Comparison of ENCODE assay signal across 20 cellular contexts in the genomic region with DNA sequence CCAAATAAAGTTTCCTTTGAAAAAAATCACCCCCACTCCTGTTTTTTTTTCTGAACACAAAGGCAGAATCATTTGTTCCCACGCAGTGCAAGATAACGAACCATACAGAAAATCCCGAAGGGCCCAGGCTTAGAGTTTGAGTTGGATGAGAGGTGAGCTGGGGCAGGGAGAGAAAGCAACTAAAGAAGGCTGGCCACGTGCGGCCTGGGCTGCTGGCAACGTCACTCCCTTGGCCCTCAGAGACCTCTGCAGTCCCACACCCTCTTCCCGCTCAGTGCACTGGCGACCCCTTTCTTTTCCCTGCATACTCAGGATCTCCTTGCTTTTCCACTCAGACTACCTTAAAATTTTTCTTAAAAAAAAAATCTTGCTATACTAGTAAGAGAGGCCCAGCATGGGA. TPM values are rescaled to one million over a fixed set of nuclear protein-coding genes. Genes with fewer than 3 reads are reported as not detected.
DNase-seq lines count a peak whose midpoint lies in the region; ATAC-seq and TF ChIP-seq lines count a peak whose summit lies in the region.
"Had no signal": no experiment of that assay in that cellular context is flagged by ENCODE, and none has a peak within 500 bp of the region (broad histone marks: within the 10 kb centered on the region; RNA-seq: fewer than 3 reads in every experiment).

No MANE protein-coding gene starts in this region.

- 36 to 46% methylated on average over 8 of the region's 8 CpGs for WGBS in heart right ventricle, 2 donors

- TF ChIP-seq CTCF in heart right ventricle (IDR thresholded peaks at IDR 0.05) (peak in 1 of 9 donors; percentile 30), right atrium auricular region (IDR thresholded peaks at IDR 0.05) (no peak), RWPE1 (conservative IDR thresholded peaks at IDR 0.05; ENCODE audit: low read depth) (no peak)

- H3K4me1 Mint-ChIP-seq in immature natural killer cell: peaks cover 0 to 9% of the 10 kb centered on the region in 2 donors

- CTCF ChIA-PET in RWPE1 (lab: Yijun Ruan, JAX): interaction anchor here (1.1 kb wide), 1 partner anchor 35 kb away, joined by 3 read pairs; no protein-coding TSS in a partner anchor

- H3K27ac ChIP-seq in heart right ventricle (peak overlapping the region in 4 of 10 donors; percentile 30 to 56 (median 39)), right atrium auricular region (no peak overlapping the region), RWPE1 (peak overlapping the region; percentile 80), skin epidermis (peak overlapping the region in 16 of 21 experiments; percentile 12 to 80 (median 54)), SJCRH30 (no peak overlapping the region)
- H3K27ac ChIP-seq: A549, BLaER1 had no signal

- peak in 6 of 8 donors; percentile 71 to 80 (median 76) for ATAC-seq in heart right ventricle
- ATAC-seq in left ventricle myocardium superior: peak; percentile 67
- ATAC-seq: K562 had no signal

- POLR2A ChIA-PET in RWPE1 (lab: Yijun Ruan, JAX; ENCODE audit: low non-redundant PET): no interaction called here

- H3K36me3 ChIP-seq in heart right ventricle (no peaks in the 10 kb centered on the region), right atrium auricular region (no peaks in the 10 kb centered on the region), SJCRH30 (no peaks in the 10 kb centered on the region)
- H3K36me3 ChIP-seq: BLaER1 had no signal

- H3K4me1 ChIP-seq in heart right ventricle: peaks cover 0 to 35% (median 13%) of the 10 kb centered on the region in 9 donors
- peaks cover 0 to 14% of the 10 kb centered on the region in 2 donors for H3K4me1 ChIP-seq in right atrium auricular region
- H3K4me1 ChIP-seq in SJCRH30: no peaks in the 10 kb centered on the region
- H3K4me1 ChIP-seq: A549, BLaER1 had no signal

- H3K4me3 ChIP-seq in heart right ventricle (no peak overlapping the region), right atrium auricular region (no peak overlapping the region), skin epidermis (no peak overlapping the region), SJCRH30 (no peak overlapping the region)
- H3K4me3 ChIP-seq: A549, BLaER1, K562 had no signal

- DNase-seq in heart right ventricle: peak; percentile 19 to 26
- no peak for DNase-seq in right atrium auricular region (ENCODE audit: low spot score)
- DNase-seq in RWPE1 (ENCODE audit: low spot score): no peak
- no peak for DNase-seq in left ventricle myocardium superior
- DNase-seq in NCI-H2107 treated with DMSO at 0.1 percent for 48 hours (lab: John Stamatoyannopoulos, UW; ENCODE audit: unreplicated experiment): no peak
- no peak for DNase-seq in immature natural killer cell
- DNase-seq in SJCRH30: no peak
- DNase-seq: CD4-positive, alpha-beta memory T cell; DMS53; H7; NCI-H187; NCI-H345; NCI-H524 treated with DMSO at 0.1 percent for 48 hours; RPMI8226 had no signal

- no peaks in the 10 kb centered on the region for H3K9me3 Mint-ChIP-seq in immature natural killer cell
- H3K9me3 Mint-ChIP-seq: CD4-positive, alpha-beta memory T cell; HFFc6 had no signal

- H3K9me3 ChIP-seq in heart right ventricle: no peaks in the 10 kb centered on the region
- H3K9me3 ChIP-seq in right atrium auricular region: no peaks in the 10 kb centered on the region
- no peaks in the 10 kb centered on the region for H3K9me3 ChIP-seq in SJCRH30 (replicated peaks)
- H3K9me3 ChIP-seq: A549, BLaER1 had no signal

- H3K27me3 Mint-ChIP-seq in immature natural killer cell (ENCODE audit: low read depth in 3 of 3): peaks cover 0 to 14% (median 7%) of the 10 kb centered on the region in 3 donors

- intact Hi-C loops in heart right ventricle (cut with DNase I): loop anchor here in 7 of 10 donors (5.0 to 10.0 kb wide), 6 partner anchors 87 to 390 kb away; no protein-coding TSS in a partner anchor
- intact Hi-C loops in left ventricle myocardium superior (cut with micrococcal nuclease): loop anchor here (5.0 kb wide), 1 partner anchor 250 kb away; no protein-coding TSS in a partner anchor

- H3K27ac Mint-ChIP-seq in immature natural killer cell: no peak overlapping the region
- H3K27ac Mint-ChIP-seq: HFFc6 had no signal

- no peaks in the 10 kb centered on the region for H3K36me3 Mint-ChIP-seq in immature natural killer cell
- H3K36me3 Mint-ChIP-seq: CD4-positive, alpha-beta memory T cell had no signal

- H3K27me3 ChIP-seq in heart right ventricle: peaks cover 0 to 20% (median 9%) of the 10 kb centered on the region in 7 donors
- no peaks in the 10 kb centered on the region for H3K27me3 ChIP-seq in right atrium auricular region
- H3K27me3 ChIP-seq in SJCRH30: no peaks in the 10 kb centered on the region; the same call in 1 of the 2 replicates
- H3K27me3 ChIP-seq: BLaER1 had no signal

- no peak overlapping the region for H3K4me3 Mint-ChIP-seq in immature natural killer cell
- H3K4me3 Mint-ChIP-seq: HFFc6 had no signal

RNA-seq across cellular contexts. Expression of a gene that starts 28.2 kb away (rescaled TPM):
- total RNA-seq in heart right ventricle: not detected
- polyA plus RNA-seq in heart right ventricle: under 1 TPM in 1 of 2 donors, not detected in 1; 0.62 TPM
- not detected for total RNA-seq in right atrium auricular region
- total RNA-seq in left ventricle myocardium superior: not detected
- polyA plus RNA-seq in immature natural killer cell: not detected
- total RNA-seq in SJCRH30 (2014; rRNA removed; shearing (Covaris generic)): not detected in 2 replicates
- total RNA-seq: CD4-positive, alpha-beta memory T cell; H7; HFFc6; K562; SK-MEL-5 had no signal
- polyA plus RNA-seq: A549; CD4-positive, alpha-beta memory T cell; K562 had no signal

Comparison
In these comparisons a context has a peak if more than half of its experiments do, and no peak if none do; other contexts are left out.
1. DNase-seq: peak in heart right ventricle (2 of 2); none in right atrium auricular region (single experiment), RWPE1 (single experiment), left ventricle myocardium superior (single experiment), NCI-H2107 treated with DMSO at 0.1 percent for 48 hours (single experiment), immature natural killer cell (0 of 3) and SJCRH30 (0 of 2).
2. H3K27ac ChIP-seq: peak in RWPE1 (single experiment) and skin epidermis (16 of 21); none in right atrium auricular region (0 of 2) and SJCRH30 (single experiment).